12 cellular contexts compared by ENCODE assay signal in genomic region chr13:31192306-31192705, GRCh38.
"Had no signal": no experiment of that assay in that cellular context is flagged by ENCODE, and none has a peak within 500 bp of the region (broad histone marks: within the 10 kb centered on the region; RNA-seq: fewer than 3 reads in every experiment).

No MANE protein-coding gene starts in this region.

- H3K4me1 Mint-ChIP-seq: activated CD4-positive, alpha-beta T cell treated with anti-CD3 and anti-CD28 coated beads, Interleukin-2, amount 10 ng/mL, durations not matched to agents 7 days and 5 days; activated naive CD4-positive, alpha-beta T cell treated with anti-CD3 and anti-CD28 coated beads, Interleukin-2, amount 50 U/mL, for 24 hours; immature natural killer cell; natural killer cell had no signal

- H3K36me3 Mint-ChIP-seq: natural killer cell had no signal

- H3K9me3 Mint-ChIP-seq: activated CD4-positive, alpha-beta T cell treated with anti-CD3 and anti-CD28 coated beads, Interleukin-2, amount 10 ng/mL, durations not matched to agents 7 days and 5 days; activated naive CD4-positive, alpha-beta T cell treated with anti-CD3 and anti-CD28 coated beads, Interleukin-2, amount 50 U/mL, for 24 hours; activated T-helper 2 cell treated with anti-CD3 and anti-CD28 coated beads, Interferon-gamma antibody, Interleukin-2, Interleukin-4, amounts not matched to agents 10 μg/mL and 5 μg/mL and 100 μg/mL, durations not matched to agents 14 hours and 24 hours and 36 hours; immature natural killer cell; natural killer cell; stimulated activated naive CD8-positive, alpha-beta T cell treated with anti-CD3 and anti-CD28 coated beads, Interleukin-15, Interleukin-2, amounts not matched to agents 100 ng/mL and 50 ng/mL, for 24 hours had no signal

- H3K27me3 Mint-ChIP-seq: stimulated activated naive CD8-positive, alpha-beta T cell treated with anti-CD3 and anti-CD28 coated beads, Interleukin-15, Interleukin-2, amounts not matched to agents 100 ng/mL and 50 ng/mL, for 24 hours had no signal

- DNase-seq: activated CD4-positive, alpha-beta T cell treated with anti-CD3 and anti-CD28 coated beads, Interleukin-2, amount 10 ng/mL, durations not matched to agents 7 days and 5 days; activated CD4-positive, CD25-positive, alpha-beta regulatory T cell; aorta; effector CD4-positive, alpha-beta T cell; immature natural killer cell; natural killer cell; stimulated activated CD4-positive, alpha-beta T cell treated with anti-CD3 and anti-CD28 coated beads, Interleukin-15, amount 100 ng/mL, for 24 hours; stimulated activated CD4-positive, alpha-beta T cell treated with anti-CD3 and anti-CD28 coated beads, Interleukin-4, amount 100 ng/mL, for 24 hours had no signal

- H3K4me3 Mint-ChIP-seq: activated CD4-positive, alpha-beta T cell treated with anti-CD3 and anti-CD28 coated beads, Interleukin-2, amount 10 ng/mL, durations not matched to agents 7 days and 5 days; activated naive CD4-positive, alpha-beta T cell treated with anti-CD3 and anti-CD28 coated beads, Interleukin-2, amount 50 U/mL, for 24 hours; immature natural killer cell; natural killer cell; stimulated activated naive CD8-positive, alpha-beta T cell treated with anti-CD3 and anti-CD28 coated beads, Interleukin-15, Interleukin-2, amounts not matched to agents 100 ng/mL and 50 ng/mL, for 24 hours had no signal

- H3K27ac Mint-ChIP-seq: activated CD4-positive, alpha-beta T cell treated with anti-CD3 and anti-CD28 coated beads, Interleukin-2, amount 10 ng/mL, durations not matched to agents 7 days and 5 days; activated naive CD4-positive, alpha-beta T cell treated with anti-CD3 and anti-CD28 coated beads, Interleukin-2, amount 50 U/mL, for 24 hours; activated T-helper 2 cell treated with anti-CD3 and anti-CD28 coated beads, Interferon-gamma antibody, Interleukin-2, Interleukin-4, amounts not matched to agents 10 μg/mL and 5 μg/mL and 100 μg/mL, durations not matched to agents 14 hours and 24 hours and 36 hours; immature natural killer cell; natural killer cell; stimulated activated naive CD8-positive, alpha-beta T cell treated with anti-CD3 and anti-CD28 coated beads, Interleukin-15, Interleukin-2, amounts not matched to agents 100 ng/mL and 50 ng/mL, for 24 hours had no signal

- ATAC-seq: natural killer cell had no signal

- H3K4me3 ChIP-seq: lung had no signal
